Comparison of ENCODE assay signal across 8 cellular contexts in the genomic region with DNA sequence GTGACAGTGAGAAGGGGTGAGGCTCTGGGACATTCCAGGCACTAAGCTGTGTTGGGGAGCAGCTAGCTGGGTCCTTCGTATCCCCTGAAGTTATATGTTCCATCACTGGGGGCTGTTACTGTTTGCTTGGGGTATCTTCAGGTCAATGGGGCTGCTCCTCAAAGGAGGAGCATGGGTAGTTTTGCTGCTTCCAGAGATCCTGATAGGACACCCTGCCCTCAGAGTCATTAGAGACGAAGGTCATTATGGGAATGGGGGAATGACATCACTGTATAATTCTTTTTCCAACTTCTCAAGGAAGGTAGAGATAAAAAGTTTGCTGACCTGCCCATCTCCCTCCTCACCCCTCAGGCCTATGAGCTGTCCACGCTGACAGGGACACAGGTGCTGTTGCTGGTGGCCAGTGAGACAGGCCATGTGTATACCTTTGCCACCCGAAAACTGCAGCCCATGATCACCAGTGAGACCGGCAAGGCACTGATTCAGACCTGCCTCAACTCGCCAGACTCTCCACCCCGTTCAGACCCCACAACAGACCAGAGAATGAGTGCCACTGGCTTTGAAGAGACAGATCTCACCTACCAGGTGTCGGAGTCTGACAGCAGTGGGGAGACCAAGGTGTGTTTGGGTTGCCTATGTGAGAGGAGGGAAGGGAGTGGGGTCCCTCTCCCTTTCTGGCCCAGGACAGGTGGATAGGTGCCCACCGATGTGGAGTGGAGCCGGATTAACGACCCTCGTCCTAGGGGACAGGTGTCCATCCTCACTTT. TPM values are rescaled to one million over a fixed set of nuclear protein-coding genes. Genes with fewer than 3 reads are reported as not detected.
DNase-seq lines count a peak whose midpoint lies in the region; ATAC-seq and TF ChIP-seq lines count a peak whose summit lies in the region.

No MANE protein-coding gene starts in this region.

- H3K9ac ChIP-seq in fibroblast of lung (ENCODE audit: insufficient read depth, low read length) (peak overlapping the region; percentile 93), skeletal muscle satellite cell (ENCODE audit: low read depth, low read length) (peak overlapping the region; percentile 94)

- H3K27me3 ChIP-seq in fibroblast of lung (ENCODE audit: control insufficient read depth, insufficient read depth, low read length) (no peaks in the 10 kb centered on the region), skeletal muscle satellite cell (ENCODE audit: control insufficient read depth, insufficient read depth, low read length) (no peaks in the 10 kb centered on the region)

- peak; percentile 1 for ATAC-seq in GM18499 (IDR thresholded peaks at IDR 0.05; ENCODE audit: insufficient read depth, unreplicated experiment)
- ATAC-seq in T-cell (replicated peaks in 1 of 4): no peak

- H2AFZ ChIP-seq in fibroblast of lung (ENCODE audit: low read length): no peak overlapping the region

- H3K4me3 Mint-ChIP-seq in T-cell: peak overlapping the region; percentile 88 to 93 (median 92)

- peak in 7 of 34 experiments; percentile 3 to 18 (median 9) for DNase-seq in T-cell
- peak in 1 of 2 donors; percentile 30 for DNase-seq in fibroblast of lung (ENCODE audit: low read depth in 2 of 2)
- no peak for DNase-seq in 8988T
- DNase-seq in NCI-H69 (lab: John Stamatoyannopoulos, UW): no peak
- no peak for DNase-seq in islet precursor cell
- DNase-seq in dedifferentiated amniotic fluid mesenchymal stem cell (ENCODE audit: extremely low spot score): no peak

- no peaks in the 10 kb centered on the region for H4K20me1 ChIP-seq in fibroblast of lung (ENCODE audit: control insufficient read depth, extremely low read depth, insufficient read depth, low read length)

- POLR2A ChIA-PET in T-cell (lab: Charles Lee): interaction anchor here in 1 of 2 donors (0.6 to 1.5 kb wide), 2 partner anchors 51 to 100 kb away, joined by 3 to 5 read pairs; no protein-coding TSS in a partner anchor

- CTCF ChIA-PET in T-cell (lab: Charles Lee): interaction anchor here in 1 of 2 donors (0.5 to 1.5 kb wide), 2 partner anchors 30 to 332 kb away, joined by 3 read pairs; no protein-coding TSS in a partner anchor

- TF ChIP-seq CTCF in fibroblast of lung (conservative IDR thresholded peaks at IDR 0.05 in 1 of 2, IDR thresholded peaks at IDR 0.05 in 1 of 2; ENCODE audit: low read depth in 1 of 2, low read length in 2 of 2): no peak

- H3K79me2 ChIP-seq in fibroblast of lung (ENCODE audit: control insufficient read depth, insufficient read depth, low read length): peaks cover 40% of the 10 kb centered on the region

- H3K4me1 Mint-ChIP-seq in T-cell: peaks cover 44 to 49% (median 45%) of the 10 kb centered on the region in 3 donors

- H3K4me3 ChIP-seq in fibroblast of lung (replicated peaks in 1 of 4; ENCODE audit: control extremely low read depth in 1 of 4, insufficient read depth in 1 of 4, low read depth in 3 of 4, low read length in 4 of 4): peak overlapping the region; percentile 87 to 97 (median 92)
- peak overlapping the region; percentile 94 for H3K4me3 ChIP-seq in skeletal muscle satellite cell (ENCODE audit: low read length)

- H3K27ac ChIP-seq in fibroblast of lung (ENCODE audit: insufficient read depth, low read length): peak overlapping the region; percentile 99

- H3K36me3 ChIP-seq in fibroblast of lung (ENCODE audit: control insufficient read depth, insufficient read depth, low read length): peaks cover 25% of the 10 kb centered on the region
- peaks cover 34% of the 10 kb centered on the region for H3K36me3 ChIP-seq in skeletal muscle satellite cell (ENCODE audit: insufficient read depth, low read length)

- H3K4me2 ChIP-seq in fibroblast of lung (ENCODE audit: extremely low read depth, insufficient read depth, low read length) (peak overlapping the region; percentile 89), skeletal muscle satellite cell (ENCODE audit: low read length) (peak overlapping the region; percentile 97)

- H3K27me3 Mint-ChIP-seq in T-cell: no peaks in the 10 kb centered on the region

- H3K9me3 ChIP-seq in fibroblast of lung (ENCODE audit: control insufficient read depth, insufficient read depth, low read depth, low read length) (no peaks in the 10 kb centered on the region), skeletal muscle satellite cell (replicated peaks; ENCODE audit: low read length) (no peaks in the 10 kb centered on the region)

- H3K4me1 ChIP-seq in fibroblast of lung (ENCODE audit: control insufficient read depth, extremely low read depth, insufficient read depth, low read length): peaks cover 18% of the 10 kb centered on the region
- peaks cover 28% of the 10 kb centered on the region for H3K4me1 ChIP-seq in skeletal muscle satellite cell (ENCODE audit: control insufficient read depth, insufficient read depth, low read length)

- H3K27ac Mint-ChIP-seq in T-cell: peak overlapping the region; percentile 91 to 95

- H3K9me3 Mint-ChIP-seq in T-cell: no peaks in the 10 kb centered on the region

- peaks cover 21% of the 10 kb centered on the region for H3K36me3 Mint-ChIP-seq in T-cell

RNA-seq across cellular contexts. Expression of a gene that starts 2.6 kb away (rescaled TPM):
- 10 to 100 TPM; 19.6 to 34.1 (median 33.7) TPM for total RNA-seq in T-cell
- 16.0 and 16.9 TPM in 2 replicates for total RNA-seq in fibroblast of lung
- 29.5 and 32.3 TPM in 2 replicates for polyA plus RNA-seq in fibroblast of lung
- 30.0 and 33.9 TPM in 2 replicates for polyA plus RNA-seq in fibroblast of lung (2012)
- 84.8 and 91.8 TPM in 2 replicates for polyA minus RNA-seq in fibroblast of lung (ENCODE audit: low replicate concordance)
- total RNA-seq in skeletal muscle satellite cell (2012; rRNA removed): 15.7 and 16.4 TPM in 2 replicates

RNA-seq across cellular contexts. Expression of a gene that starts 8.3 kb away (rescaled TPM):
- 100 to 1,000 TPM in 1 of 5 donors, 10 to 100 TPM in 4; 92.5 to 107 (median 96.5) TPM for total RNA-seq in T-cell
- 27.0 and 32.2 TPM in 2 replicates for total RNA-seq in fibroblast of lung
- 6.7 and 11.9 TPM in 2 replicates for polyA plus RNA-seq in fibroblast of lung
- polyA plus RNA-seq in fibroblast of lung (2012): 9.7 and 16.7 TPM in 2 replicates
- 24.8 and 38.0 TPM in 2 replicates for polyA minus RNA-seq in fibroblast of lung (ENCODE audit: low replicate concordance)
- 12.0 and 13.9 TPM in 2 replicates for total RNA-seq in skeletal muscle satellite cell (2012; rRNA removed)

RNA-seq across cellular contexts. Expression of a gene that starts 55.6 kb away (rescaled TPM):
- 10 to 100 TPM; 28.5 to 76.1 (median 57.5) TPM for total RNA-seq in T-cell
- 39.5 and 52.5 TPM in 2 replicates for total RNA-seq in fibroblast of lung
- 31.2 and 32.0 TPM in 2 replicates for polyA plus RNA-seq in fibroblast of lung
- polyA plus RNA-seq in fibroblast of lung (2012): 57.1 and 68.1 TPM in 2 replicates
- polyA minus RNA-seq in fibroblast of lung (ENCODE audit: low replicate concordance): 9.5 and 12.9 TPM in 2 replicates
- total RNA-seq in skeletal muscle satellite cell (2012; rRNA removed): 52.4 and 58.1 TPM in 2 replicates
